Comparison of ENCODE assay signal across 8 cellular contexts in genomic region chr14:64465208-64465821, GRCh38. TPM values are rescaled to one million over a fixed set of nuclear protein-coding genes. Genes with fewer than 3 reads are reported as not detected.
DNase-seq lines count a peak whose midpoint lies in the region; ATAC-seq and TF ChIP-seq lines count a peak whose summit lies in the region.

TSS of gene AKAP5 (plus strand) at chr14:64465499. CDS start at chr14:64468395, 2,896 bp downstream.

- peak within 1 kb of the TSS; percentile 78 for H3K4me2 ChIP-seq in OCI-LY7 (ENCODE audit: low read length)

- H3K9me3 ChIP-seq in OCI-LY7 (ENCODE audit: low read length), result no peaks in the 10 kb centered on the region
- no peaks in the 10 kb centered on the region for H3K9me3 ChIP-seq in gastroesophageal sphincter

- intact Hi-C loops in OCI-LY7 (cut with micrococcal nuclease; ENCODE audit: unreplicated experiment), result loop anchor here (1.0 kb wide), 1 partner anchor 126 kb away; no protein-coding TSS in a partner anchor

- H4K20me1 ChIP-seq in OCI-LY7 (ENCODE audit: insufficient read depth, low read length), result peaks cover 8% of the 10 kb centered on the region; the same call in 1 of the 2 replicates

- H3K27ac ChIP-seq in OCI-LY7 (ENCODE audit: low read depth, low read length, poor library complexity, severe bottlenecking), result no peak within 1 kb of the TSS
- H3K27ac ChIP-seq in gastroesophageal sphincter, result peak within 1 kb of the TSS; percentile 24 to 84 (median 80)
- H3K27ac ChIP-seq in temporal lobe (ENCODE audit: low read depth, low read length), result peak within 1 kb of the TSS; percentile 69

- no peaks in the 10 kb centered on the region for H3K27me3 ChIP-seq in gastroesophageal sphincter

- H3K36me3 ChIP-seq in OCI-LY7 (ENCODE audit: insufficient read depth, low read length), result peaks cover 24% of the 10 kb centered on the region
- peaks cover 0 to 16% of the 10 kb centered on the region in 2 donors for H3K36me3 ChIP-seq in gastroesophageal sphincter

- peak; percentile 70 for ATAC-seq in GM18907 (IDR thresholded peaks at IDR 0.05; ENCODE audit: unreplicated experiment)
- ATAC-seq in HG03354 (IDR thresholded peaks at IDR 0.05; ENCODE audit: poor library complexity, severe bottlenecking, unreplicated experiment), result peak; percentile 69
- peak; percentile 86 for ATAC-seq in gastroesophageal sphincter

- TF ChIP-seq CTCF in AG04449 (IDR thresholded peaks at IDR 0.05; ENCODE audit: insufficient read depth, low read length, missing control alignments) (no peak), OCI-LY7 (conservative IDR thresholded peaks at IDR 0.05; ENCODE audit: low read length) (no peak), gastroesophageal sphincter (IDR thresholded peaks at IDR 0.05) (no peak)

- H3K4me1 ChIP-seq in OCI-LY7 (ENCODE audit: insufficient read depth, low read length, poor library complexity, severe bottlenecking) (peaks cover 44% of the 10 kb centered on the region), gastroesophageal sphincter (peaks cover 0 to 16% (median 0%) of the 10 kb centered on the region in 3 donors)

- no peak for TF ChIP-seq EP300 in gastroesophageal sphincter (IDR thresholded peaks at IDR 0.05)

- BruUV-seq in OCI-LY7 (replicated peaks; lab: Mats Ljungman, UMichigan), result no TSS peak

- CTCF ChIA-PET in AG04449 (lab: Yijun Ruan, JAX), result interaction anchor here (0.9 to 10.8 kb wide), 9 partner anchors 9 to 122 kb away, joined by 4 to 88 read pairs (median 5); no protein-coding TSS in a partner anchor
- CTCF ChIA-PET in OCI-LY7 (lab: Charles Lee; ENCODE audit: unreplicated experiment), result no interaction called here

- DNase-seq in AG04449 (ENCODE audit: low read depth, low spot score) (no peak), OCI-LY7 (ENCODE audit: low spot score) (peak; percentile 60), occipital lobe (lab: John Stamatoyannopoulos, UW) (peak; percentile 67)
- peak; percentile 56 for DNase-seq in activated T-helper 9 cell treated with anti-CD3 and anti-CD28 coated beads, Interleukin-2, amount 50 U/mL, for 16 hours (ENCODE audit: low read depth)

- no peak for TF ChIP-seq POLR2A in gastroesophageal sphincter (IDR thresholded peaks at IDR 0.05)

- peak within 1 kb of the TSS; percentile 74 for H3K4me3 ChIP-seq in AG04449 (ENCODE audit: low read depth, low read length)
- peak within 1 kb of the TSS; percentile 60 for H3K4me3 ChIP-seq in OCI-LY7 (ENCODE audit: low read depth, low read length, poor library complexity, severe bottlenecking)
- H3K4me3 ChIP-seq in gastroesophageal sphincter, result peak within 1 kb of the TSS; percentile 65 to 70

- no peaks in the 10 kb centered on the region for H3K9me2 ChIP-seq in OCI-LY7 (ENCODE audit: insufficient read depth, low read length)

- WGBS in gastroesophageal sphincter (ENCODE audit: low coverage in 1 of 2), 2 donors, result 0% methylated on average over 10 of the region's 71 CpGs; no CpG with 5 or more reads in 1 of the 2 donors

- POLR2A ChIA-PET in AG04449 (lab: Yijun Ruan, JAX), result no interaction called here
- POLR2A ChIA-PET in OCI-LY7 (lab: Charles Lee), result interaction anchor here (1.3 to 1.4 kb wide), 2 partner anchors 12 to 24 kb away, joined by 3 read pairs; no protein-coding TSS in a partner anchor

- H3K79me2 ChIP-seq in OCI-LY7 (ENCODE audit: insufficient read depth, low read depth, low read length), result no peaks in the 10 kb centered on the region

- no peak within 1 kb of the TSS; the same call in 1 of the 2 replicates for H2AFZ ChIP-seq in OCI-LY7 (ENCODE audit: low read length)

RNA-seq across cellular contexts. Expression of gene AKAP5, which starts in this region (rescaled TPM):
- 0.31 and 0.92 TPM in 2 replicates for total RNA-seq in OCI-LY7 (2014; rRNA removed; shearing (Covaris generic))
- total RNA-seq in OCI-LY7 (2022) (0.57 TPM in 2 replicates), gastroesophageal sphincter (1 to 10 TPM; 1.9 to 2.6 (median 2.2) TPM), occipital lobe (31.7 TPM), temporal lobe (17.0 TPM)

Comparison
In these comparisons a context has a peak if more than half of its experiments do, and no peak if none do; other contexts are left out.
1. Peak in DNase-seq, H3K4me3 ChIP-seq and H3K4me2 ChIP-seq in OCI-LY7; RNA of the gene not detected or under 1 TPM.